8 cellular contexts compared by ENCODE assay signal in genomic region chr19:40225440-40226305, GRCh38. TPM values are rescaled to one million over a fixed set of nuclear protein-coding genes. Genes with fewer than 3 reads are reported as not detected.
DNase-seq lines count a peak whose midpoint lies in the region; FAIRE-seq and TF ChIP-seq lines count a peak whose summit lies in the region.
"Had no signal": no experiment of that assay in that cellular context is flagged by ENCODE, and none has a peak within 500 bp of the region (broad histone marks: within the 10 kb centered on the region; RNA-seq: fewer than 3 reads in every experiment).

No MANE protein-coding gene starts in this region.

- H3K23me2 ChIP-seq in H1 (ENCODE audit: low read depth, low read length): peaks cover 5% of the 10 kb centered on the region

- TF ChIP-seq POLR2A in H1 (IDR thresholded peaks at IDR 0.05; ENCODE audit: control extremely low read depth in 1 of 2, low read depth in 2 of 2, low read length in 2 of 2): no peak

- H3K4ac ChIP-seq in H1 (replicated peaks; ENCODE audit: insufficient read length, low read depth, low read length): no peak overlapping the region

- no peak overlapping the region for H2BK15ac ChIP-seq in H1 (ENCODE audit: low read length)

- H2BK20ac ChIP-seq in H1 (ENCODE audit: low read length): no peak overlapping the region

- H2BK12ac ChIP-seq in H1 (ENCODE audit: low read depth, low read length): peak overlapping the region; percentile 43; the same call in 1 of the 2 replicates

- H2BK5ac ChIP-seq in H1 (ENCODE audit: low read depth, low read length): peak overlapping the region; percentile 21; the same call in 1 of the 2 replicates

- 52% methylated on average over 21 of the region's 21 CpGs; no CpG with 5 or more reads in 1 of the 2 experiments for WGBS in H1 (ENCODE audit: extremely low coverage in 1 of 2, insufficient coverage in 1 of 2, insufficient read length in 1 of 2, insufficient replicate concordance in 2 of 2, low coverage in 1 of 2, low lambda C conversion rate in 2 of 2, missing lambda C conversion rate in 1 of 2), 2 experiments

- TF ChIP-seq EP300 in H1 (IDR thresholded peaks at IDR 0.05; ENCODE audit: borderline replicate concordance in 1 of 2, low read depth in 2 of 2, low read length in 2 of 2): no peak

- no peak for FAIRE-seq in H1 (lab: Jason Lieb, UNC)

- H3K4me3 ChIP-seq in LNCaP clone FGC (ENCODE audit: low read depth, low read length): no peak overlapping the region
- peak overlapping the region; percentile 29 to 47 (median 42) for H3K4me3 ChIP-seq in H1 (ENCODE audit: extremely low read depth in 1 of 4, insufficient read depth in 2 of 4, low read depth in 3 of 4, low read length in 4 of 4)
- peak overlapping the region; percentile 17 for H3K4me3 ChIP-seq in retinal pigment epithelial cell (ENCODE audit: low read length)

- no peaks in the 10 kb centered on the region for H4K20me1 ChIP-seq in H1 (replicated peaks in 1 of 2; ENCODE audit: control insufficient read depth in 1 of 2, insufficient read depth in 2 of 2, low read length in 2 of 2)

- no peak overlapping the region for H3K18ac ChIP-seq in H1 (ENCODE audit: extremely low read depth, low read length)

- H4K91ac ChIP-seq in H1 (replicated peaks; ENCODE audit: insufficient read length, low read length): no peak overlapping the region

- no peaks in the 10 kb centered on the region for H3K36me3 ChIP-seq in H1 (ENCODE audit: control insufficient read depth in 2 of 4, insufficient read depth in 4 of 4, low read length in 3 of 4)

- no peaks in the 10 kb centered on the region for H3K79me2 ChIP-seq in H1 (ENCODE audit: control insufficient read depth in 1 of 2, insufficient read depth in 2 of 2, low read length in 2 of 2)

- H3K4me1 ChIP-seq in H1 (replicated peaks in 1 of 4; ENCODE audit: control insufficient read depth in 3 of 4, insufficient read depth in 4 of 4, low read length in 3 of 4): peaks cover 0 to 4% (median 3%) of the 10 kb centered on the region in 4 experiments; a peak in 5 of 7 replicates

- H3K9ac ChIP-seq in H1 (replicated peaks in 1 of 4; ENCODE audit: extremely low read depth in 1 of 4, low read depth in 3 of 4, low read length in 3 of 4): peak overlapping the region in 1 of 4 experiments; percentile 30; a peak in 1 of 7 replicates

- H4K5ac ChIP-seq in H1 (ENCODE audit: insufficient read length, low read depth, low read length): no peak overlapping the region

- H4K8ac ChIP-seq in H1 (ENCODE audit: extremely low read depth, insufficient read depth, low read length): no peak overlapping the region

- no peak overlapping the region for H3K14ac ChIP-seq in H1 (ENCODE audit: insufficient read length)

- H3K79me1 ChIP-seq in H1 (ENCODE audit: low read depth, low read length): no peaks in the 10 kb centered on the region

- no peak overlapping the region for H3K27ac ChIP-seq in H1 (ENCODE audit: low read depth, low read length)

- CTCF ChIA-PET in H1 (lab: Charles Lee; ENCODE audit: partially characterized antibody): interaction anchor here (0.6 to 2.1 kb wide), 3 partner anchors 15 to 41 kb away, joined by 3 to 11 read pairs (median 5); no protein-coding TSS in a partner anchor

- H2AK5ac ChIP-seq in H1 (ENCODE audit: low read depth, low read length): 0 out of 2 replicates have a peak overlapping the region, but pooled peaks have one; percentile 28

- peak overlapping the region; percentile 30 for H2AFZ ChIP-seq in H1 (ENCODE audit: low read length)

- no peak for TF ChIP-seq RAD21 in H1 (IDR thresholded peaks at IDR 0.05 in 1 of 2, conservative IDR thresholded peaks at IDR 0.05 in 1 of 2; ENCODE audit: low read depth in 2 of 2, low read length in 2 of 2)

- no peak overlapping the region for H3K56ac ChIP-seq in H1 (replicated peaks; ENCODE audit: insufficient read length, low read depth, low read length)

- DNase-seq in EL (peak; percentile 31), LNCaP clone FGC (ENCODE audit: low read depth) (peak; percentile 32), H1 (ENCODE audit: low read depth in 1 of 2, low spot score in 2 of 2) (no peak), retinal pigment epithelial cell (ENCODE audit: low read depth) (no peak), NCI-H2227 treated with DMSO at 0.1 percent for 48 hours (lab: John Stamatoyannopoulos, UW) (no peak), OCI-M2 (lab: John Stamatoyannopoulos, UW; ENCODE audit: unreplicated experiment) (no peak), NOMO-1 treated with DMSO at 0.1 percent for 48 hours (lab: John Stamatoyannopoulos, UW; ENCODE audit: unreplicated experiment) (no peak)
- DNase-seq: NCI-H524 treated with DMSO at 0.1 percent for 48 hours had no signal

- peak overlapping the region; percentile 61 to 63 for H3K4me2 ChIP-seq in H1 (ENCODE audit: insufficient read depth in 1 of 2, low read depth in 2 of 2, low read length in 2 of 2)

- no peak overlapping the region for H2BK120ac ChIP-seq in H1 (replicated peaks; ENCODE audit: low read depth, low read length)

- TF ChIP-seq CTCF in LNCaP clone FGC (IDR thresholded peaks at IDR 0.05; ENCODE audit: control insufficient read depth, extremely low read depth, insufficient read depth) (no peak), H1 (IDR thresholded peaks at IDR 0.05; ENCODE audit: control extremely low read depth in 1 of 3, insufficient read depth in 1 of 3, low read depth in 1 of 3, low read length in 3 of 3) (no peak), retinal pigment epithelial cell (conservative IDR thresholded peaks at IDR 0.05; ENCODE audit: low read depth, low read length) (no peak)

- POLR2A ChIA-PET in H1 (lab: Charles Lee; ENCODE audit: partially characterized antibody): interaction anchor here (0.6 to 1.5 kb wide), 3 partner anchors 10 to 1002 kb away, joined by 3 read pairs; no protein-coding TSS in a partner anchor

- H3K23ac ChIP-seq in H1 (ENCODE audit: insufficient read length): no peak overlapping the region

- H3K9me3 ChIP-seq in H1 (ENCODE audit: insufficient read depth in 2 of 2, low read depth in 1 of 2, low read length in 1 of 2): peaks cover 0 to 5% of the 10 kb centered on the region in 2 experiments; a peak in 1 of 4 replicates

- peaks cover 0 to 30% (median 13%) of the 10 kb centered on the region in 4 experiments; a peak in 5 of 7 replicates for H3K27me3 ChIP-seq in H1 (replicated peaks in 1 of 4; ENCODE audit: control insufficient read depth in 3 of 4, extremely low read depth in 1 of 4, insufficient read depth in 3 of 4, low read length in 3 of 4)

TF ChIP-seq in H1, 55 proteins besides CTCF, POLR2A, EP300 and RAD21:
- TF ChIP-seq GABPA (IDR thresholded peaks at IDR 0.05; ENCODE audit: borderline replicate concordance, insufficient read depth, low read length): no peak
- TF ChIP-seq KDM1A (IDR thresholded peaks at IDR 0.05; ENCODE audit: borderline replicate concordance, low read length): peak; percentile 77

RNA-seq across cellular contexts. Expression of gene CCNP, which starts 0.8 kb away (rescaled TPM):
- 0.63 and 1.9 TPM in 2 replicates for total RNA-seq in H1 (2021; fragmentation: NEBNext Ultra II Directional; extraction: Animal tissue kit (Norgen Biotek cat#: 25700))
- 2.1 and 4.6 TPM in 2 replicates for polyA plus RNA-seq in H1 (2011; rRNA removed)
- 2.6 TPM for polyA plus RNA-seq in H1 (2011; cell fraction: cytosol; rRNA removed)
- polyA plus RNA-seq in H1 (2011; cell fraction: nucleus; rRNA removed): 3.3 TPM
- polyA plus RNA-seq in H1 (2012, experiment 1 of 2): 1.2 to 2.1 TPM (median 1.7 TPM) in 4 replicates
- polyA plus RNA-seq in H1 (2012, experiment 2 of 2): 1.0 TPM
- 0.87 TPM for polyA plus RNA-seq in H1 (2013, experiment 1 of 2)
- polyA plus RNA-seq in H1 (2013, experiment 2 of 2): 0.81 TPM
- polyA minus RNA-seq in H1 (2011; rRNA and poly(A)+ RNA removed): 0.28 and 0.66 TPM in 2 replicates
- polyA minus RNA-seq in H1 (2011; cell fraction: cytosol; rRNA and poly(A)+ RNA removed): 2.8 TPM
- 1.2 TPM for polyA minus RNA-seq in H1 (2011; cell fraction: nucleus; rRNA and poly(A)+ RNA removed)

RNA-seq across cellular contexts. Expression of gene TTC9B, which starts 7.5 kb away (rescaled TPM):
- total RNA-seq in H1 (2021; fragmentation: NEBNext Ultra II Directional; extraction: Animal tissue kit (Norgen Biotek cat#: 25700)): not detected in 2 replicates
- polyA plus RNA-seq in H1 (2011; rRNA removed): 0.24 and 0.26 TPM in 2 replicates
- 0.22 TPM for polyA plus RNA-seq in H1 (2011; cell fraction: cytosol; rRNA removed)
- polyA plus RNA-seq in H1 (2011; cell fraction: nucleus; rRNA removed): 0.13 TPM
- polyA plus RNA-seq in H1 (2012, experiment 1 of 2): 0.25 to 0.59 TPM (median 0.46 TPM) in 3 of 4 replicates, not detected in the other
- 0.10 TPM for polyA plus RNA-seq in H1 (2012, experiment 2 of 2)
- 0.28 TPM for polyA plus RNA-seq in H1 (2013, experiment 1 of 2)
- polyA plus RNA-seq in H1 (2013, experiment 2 of 2): 0.18 TPM
- polyA minus RNA-seq in H1 (2011; rRNA and poly(A)+ RNA removed): not detected in 2 replicates
- not detected for polyA minus RNA-seq in H1 (2011; cell fraction: cytosol; rRNA and poly(A)+ RNA removed)
- polyA minus RNA-seq in H1 (2011; cell fraction: nucleus; rRNA and poly(A)+ RNA removed): 0.30 TPM

RNA-seq across cellular contexts. Expression of gene MAP3K10, which starts 34.4 kb away (rescaled TPM):
- total RNA-seq in H1 (2021; fragmentation: NEBNext Ultra II Directional; extraction: Animal tissue kit (Norgen Biotek cat#: 25700)): 15.9 and 18.3 TPM in 2 replicates
- 4.9 and 9.2 TPM in 2 replicates for polyA plus RNA-seq in H1 (2011; rRNA removed)
- polyA plus RNA-seq in H1 (2011; cell fraction: cytosol; rRNA removed): 8.4 TPM
- polyA plus RNA-seq in H1 (2011; cell fraction: nucleus; rRNA removed): 30.4 TPM
- 10.2 to 16.6 TPM (median 13.2 TPM) in 4 replicates for polyA plus RNA-seq in H1 (2012, experiment 1 of 2)
- polyA plus RNA-seq in H1 (2012, experiment 2 of 2): 6.7 TPM
- polyA plus RNA-seq in H1 (2013, experiment 1 of 2): 8.6 TPM
- 7.6 TPM for polyA plus RNA-seq in H1 (2013, experiment 2 of 2)
- polyA minus RNA-seq in H1 (2011; rRNA and poly(A)+ RNA removed): 6.4 and 8.4 TPM in 2 replicates
- 11.9 TPM for polyA minus RNA-seq in H1 (2011; cell fraction: cytosol; rRNA and poly(A)+ RNA removed)
- 18.3 TPM for polyA minus RNA-seq in H1 (2011; cell fraction: nucleus; rRNA and poly(A)+ RNA removed)

RNA-seq across cellular contexts. Expression of gene AKT2, which starts 59.5 kb away (rescaled TPM):
- total RNA-seq in H1 (2021; fragmentation: NEBNext Ultra II Directional; extraction: Animal tissue kit (Norgen Biotek cat#: 25700)): 137 and 151 TPM in 2 replicates
- polyA plus RNA-seq in H1 (2011; rRNA removed): 183 and 252 TPM in 2 replicates
- 155 TPM for polyA plus RNA-seq in H1 (2011; cell fraction: cytosol; rRNA removed)
- polyA plus RNA-seq in H1 (2011; cell fraction: nucleus; rRNA removed): 441 TPM
- polyA plus RNA-seq in H1 (2012, experiment 1 of 2): 88.9 to 168 TPM (median 110 TPM) in 4 replicates
- 68.5 TPM for polyA plus RNA-seq in H1 (2012, experiment 2 of 2)
- 95.7 TPM for polyA plus RNA-seq in H1 (2013, experiment 1 of 2)
- 92.0 TPM for polyA plus RNA-seq in H1 (2013, experiment 2 of 2)
- 126 and 143 TPM in 2 replicates for polyA minus RNA-seq in H1 (2011; rRNA and poly(A)+ RNA removed)
- 85.3 TPM for polyA minus RNA-seq in H1 (2011; cell fraction: cytosol; rRNA and poly(A)+ RNA removed)
- polyA minus RNA-seq in H1 (2011; cell fraction: nucleus; rRNA and poly(A)+ RNA removed): 82.5 TPM

Comparison
In these comparisons a context has a peak if more than half of its experiments do, and no peak if none do; other contexts are left out.
1. DNase-seq: peak in EL (single experiment) and LNCaP clone FGC (single experiment); none in H1 (0 of 2), retinal pigment epithelial cell (single experiment), NCI-H2227 treated with DMSO at 0.1 percent for 48 hours (single experiment), OCI-M2 (single experiment) and NOMO-1 treated with DMSO at 0.1 percent for 48 hours (single experiment).